8 cellular contexts compared by ENCODE assay signal in the genomic region with DNA sequence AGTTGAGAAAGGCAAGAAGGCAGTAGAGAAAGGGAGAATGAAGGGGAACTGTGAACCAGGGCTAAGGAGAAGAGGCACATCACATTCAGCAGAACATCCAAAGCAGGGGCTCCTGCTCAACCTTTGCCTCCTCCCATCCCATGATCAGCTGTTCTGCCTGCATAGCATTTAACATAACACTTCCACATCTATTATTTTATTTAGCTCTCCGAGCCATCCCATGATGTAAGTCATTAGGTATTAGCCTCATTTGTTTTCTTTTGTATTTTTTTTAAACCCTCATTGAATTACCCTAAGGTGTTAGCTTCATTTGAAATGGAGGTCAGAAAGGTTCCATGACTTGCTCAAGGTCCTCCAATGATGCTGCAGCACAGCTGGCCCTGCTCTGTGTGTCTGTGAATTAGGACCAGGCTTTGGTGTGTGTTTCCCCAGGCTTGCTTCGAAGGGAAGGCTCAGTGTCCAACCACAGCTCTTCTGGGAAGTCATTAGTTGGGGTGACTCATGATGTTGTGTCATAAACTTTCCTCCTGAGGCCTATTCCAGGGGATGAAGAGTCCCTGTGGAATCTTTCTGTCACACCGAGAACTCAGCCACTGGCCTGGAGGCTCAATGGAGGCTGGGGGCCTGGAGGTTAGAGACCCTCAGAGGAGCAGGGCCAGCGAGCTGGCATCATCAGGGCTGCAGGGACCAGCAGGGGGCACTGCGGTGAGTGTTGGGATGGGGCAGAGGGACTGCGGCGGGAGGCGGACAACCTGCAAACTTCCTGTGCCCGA. TPM values are rescaled to one million over a fixed set of nuclear protein-coding genes. Genes with fewer than 3 reads are reported as not detected.
DNase-seq lines count a peak whose midpoint lies in the region; ATAC-seq and TF ChIP-seq lines count a peak whose summit lies in the region.

No MANE protein-coding gene starts in this region.

- TF ChIP-seq CTCF in NB4 (IDR thresholded peaks at IDR 0.05; ENCODE audit: low read depth, low read length), result peak; percentile 61
- TF ChIP-seq CTCF in psoas muscle (IDR thresholded peaks at IDR 0.05), result no peak

- H3K27ac ChIP-seq in psoas muscle, result no peak overlapping the region

- peaks cover 26% of the 10 kb centered on the region for H3K4me1 Mint-ChIP-seq in dendritic cell treated with granulocyte-macrophage colony-stimulating factor and Interleukin-4, amounts not matched to agents 40 ng/mL and 50 ng/mL, for 4 days (ENCODE audit: low read depth)

- no peaks in the 10 kb centered on the region for H3K36me3 ChIP-seq in psoas muscle (ENCODE audit: insufficient read depth in 1 of 2, low read depth in 1 of 2)

- peaks cover 5% of the 10 kb centered on the region for H3K4me1 ChIP-seq in psoas muscle

- H3K9me3 Mint-ChIP-seq in dendritic cell treated with granulocyte-macrophage colony-stimulating factor and Interleukin-4, amounts not matched to agents 40 ng/mL and 50 ng/mL, for 4 days, result no peaks in the 10 kb centered on the region

- H3K27ac Mint-ChIP-seq in dendritic cell treated with granulocyte-macrophage colony-stimulating factor and Interleukin-4, amounts not matched to agents 40 ng/mL and 50 ng/mL, for 4 days, result no peak overlapping the region

- H3K27me3 Mint-ChIP-seq in dendritic cell treated with granulocyte-macrophage colony-stimulating factor and Interleukin-4, amounts not matched to agents 40 ng/mL and 50 ng/mL, for 4 days, result peaks cover 63% of the 10 kb centered on the region

- no peaks in the 10 kb centered on the region for H3K27me3 ChIP-seq in psoas muscle (ENCODE audit: insufficient read depth in 3 of 3, low read length in 2 of 3)

- DNase-seq in GM04503 (ENCODE audit: low read depth), result peak; percentile 96
- peak; percentile 83 for DNase-seq in NB4 (ENCODE audit: low read depth)
- DNase-seq in psoas muscle, result no peak
- no peak for DNase-seq in NCI-H1930 (lab: John Stamatoyannopoulos, UW)
- DNase-seq in posterior vena cava (ENCODE audit: low spot score), result no peak

- H3K4me3 ChIP-seq in NB4 (ENCODE audit: low read depth, low read length) (no peak overlapping the region), psoas muscle (no peak overlapping the region)

- ATAC-seq in psoas muscle (peak; percentile 69 to 87 (median 79)), HG03571 (IDR thresholded peaks at IDR 0.05; ENCODE audit: unreplicated experiment) (no peak), HG03378 (IDR thresholded peaks at IDR 0.05; ENCODE audit: unreplicated experiment) (no peak)

- intact Hi-C loops in dendritic cell treated with granulocyte-macrophage colony-stimulating factor and Interleukin-4, amounts not matched to agents 40 ng/mL and 50 ng/mL, for 4 days (cut with micrococcal nuclease), result loop anchor here (5.0 kb wide), 1 partner anchor 95 kb away; no protein-coding TSS in a partner anchor
- intact Hi-C loops in psoas muscle (cut with DNase I) (loop anchor here in 1 of 2 donors (5.0 kb wide), 1 partner anchor 95 kb away; no protein-coding TSS in a partner anchor), posterior vena cava (cut with DNase I) (no loop called here)

- no peaks in the 10 kb centered on the region for H3K9me3 ChIP-seq in psoas muscle

- TF ChIP-seq POLR2A in NB4 (IDR thresholded peaks at IDR 0.05; ENCODE audit: extremely low read depth, insufficient read length), result no peak

- peak overlapping the region; percentile 2 for H3K4me3 Mint-ChIP-seq in dendritic cell treated with granulocyte-macrophage colony-stimulating factor and Interleukin-4, amounts not matched to agents 40 ng/mL and 50 ng/mL, for 4 days

- WGBS in psoas muscle, 3 donors, result 63% methylated on average over 9 of the region's 9 CpGs

- no peaks in the 10 kb centered on the region for H3K36me3 Mint-ChIP-seq in dendritic cell treated with granulocyte-macrophage colony-stimulating factor and Interleukin-4, amounts not matched to agents 40 ng/mL and 50 ng/mL, for 4 days (ENCODE audit: low read depth)

RNA-seq across cellular contexts. Expression of a gene that starts 16.5 kb away (rescaled TPM):
- total RNA-seq in psoas muscle, result not detected
- polyA plus RNA-seq in psoas muscle, result under 1 TPM in 2 of 3 donors, not detected in 1; under 0.01 to 0.01 TPM
- total RNA-seq in posterior vena cava, result not detected

RNA-seq across cellular contexts. Expression of a gene that starts 34.1 kb away (rescaled TPM):
- total RNA-seq in psoas muscle (100 to 1,000 TPM in 3 of 4 donors, 10 to 100 TPM in 1; 95.3 to 131 (median 114) TPM), posterior vena cava (10 to 100 TPM; 76.3 to 98.4 TPM)
- polyA plus RNA-seq in psoas muscle, result 100 to 1,000 TPM; 144 to 211 (median 159) TPM

Comparison
In these comparisons a context has a peak if more than half of its experiments do, and no peak if none do; other contexts are left out.
1. DNase-seq: peak in GM04503 (single experiment) and NB4 (single experiment); none in psoas muscle (0 of 2), NCI-H1930 (0 of 2) and posterior vena cava (single experiment).
2. ATAC-seq: peak in psoas muscle (4 of 4); none in HG03571 (single experiment) and HG03378 (single experiment).